ENCODE assay signal across 35 cellular contexts in genomic region chr4:166836865-166837264, GRCh38.
"Had no signal": no experiment of that assay in that cellular context is flagged by ENCODE, and none has a peak within 500 bp of the region (broad histone marks: within the 10 kb centered on the region; RNA-seq: fewer than 3 reads in every experiment).

No MANE protein-coding gene starts in this region.

- DNase-seq: Karpas-422, Kasumi-1, KG1, MG63, MM.1S, MV-4-11, NCI-H1048, NCI-H1092, NCI-H1092 treated with DMSO at 0.1 percent for 48 hours, NCI-H1105, NCI-H1105 treated with DMSO at 0.1 percent for 48 hours, NCI-H1417, NCI-H1417 treated with DMSO at 0.1 percent for 48 hours, NCI-H1436, NCI-H1436 treated with DMSO at 0.1 percent for 48 hours, NCI-H146, NCI-H1694, NCI-H1694 treated with DMSO at 0.1 percent for 48 hours, NCI-H187, NCI-H187 treated with DMSO at 0.1 percent for 48 hours, NCI-H1930, NCI-H2029, NCI-H2029 treated with DMSO at 0.1 percent for 48 hours, NCI-H2081, NCI-H2081 treated with DMSO at 0.1 percent for 48 hours, NCI-H2107, NCI-H2171, NCI-H2171 treated with DMSO at 0.1 percent for 48 hours, NCI-H2227 treated with DMSO at 0.1 percent for 48 hours, NCI-H226, NCI-H345, NCI-H446, NCI-H446 treated with DMSO at 0.1 percent for 48 hours, NCI-H510A had no signal

- H3K27me3 ChIP-seq: MG63 had no signal

- H3K36me3 ChIP-seq: MG63 had no signal

- H3K4me3 ChIP-seq: MG63 had no signal

- H3K27ac ChIP-seq: KMS-11 had no signal
